In genomic region chr3:184227481-184227935, GRCh38 we compare ENCODE assay signal across 8 cellular contexts. TPM values are rescaled to one million over a fixed set of nuclear protein-coding genes. Genes with fewer than 3 reads are reported as not detected.
A peak's percentile ranks its signal among the peaks of the same experiment; 100 is the strongest.
DNase-seq lines count a peak whose midpoint lies in the region; TF ChIP-seq lines count a peak whose summit lies in the region.

No MANE protein-coding gene starts in this region.

- H4K20me1 ChIP-seq in fibroblast of lung (ENCODE audit: control insufficient read depth, extremely low read depth, insufficient read depth, low read length) (no peaks in the 10 kb centered on the region), smooth muscle cell (ENCODE audit: low read depth) (no peaks in the 10 kb centered on the region)

- H3K79me2 ChIP-seq in fibroblast of lung (ENCODE audit: control insufficient read depth, insufficient read depth, low read length): no peaks in the 10 kb centered on the region
- H3K79me2 ChIP-seq in smooth muscle cell (ENCODE audit: low read depth): no peaks in the 10 kb centered on the region

- H2AFZ ChIP-seq in fibroblast of lung (ENCODE audit: low read length): no peak overlapping the region
- no peak overlapping the region for H2AFZ ChIP-seq in smooth muscle cell (ENCODE audit: low read depth)

- H3K4me3 ChIP-seq in AG10803 (ENCODE audit: low read length) (no peak overlapping the region), fibroblast of lung (replicated peaks in 1 of 4; ENCODE audit: control extremely low read depth in 1 of 4, insufficient read depth in 1 of 4, low read depth in 3 of 4, low read length in 4 of 4) (no peak overlapping the region), smooth muscle cell (no peak overlapping the region)

- H3K9ac ChIP-seq in fibroblast of lung (ENCODE audit: insufficient read depth, low read length): no peak overlapping the region
- no peak overlapping the region for H3K9ac ChIP-seq in smooth muscle cell (ENCODE audit: low read depth)

- in situ Hi-C loops in GM13977 (cut with MboI; ENCODE audit: low pct_unique_long_range_greater_than_20kb, low sequenced_read_pairs, unreplicated experiment): loop anchor here (25.0 kb wide), 1 partner anchor 340 kb away; the partner anchor contains the start of gene PARL

- DNase-seq in AG10803 (ENCODE audit: low read depth) (no peak), GM13977 (ENCODE audit: low spot score) (peak; percentile 85), NCI-H2196 treated with DMSO at 0.1 percent for 48 hours (lab: John Stamatoyannopoulos, UW; ENCODE audit: unreplicated experiment) (peak; percentile 36), fibroblast of lung (ENCODE audit: low read depth in 2 of 2) (peak in 1 of 2 donors; percentile 17), smooth muscle cell (lab: John Stamatoyannopoulos, UW; ENCODE audit: unreplicated experiment) (no peak), putamen (ENCODE audit: low spot score) (no peak), dedifferentiated amniotic fluid mesenchymal stem cell (ENCODE audit: extremely low spot score) (no peak)
- peak; percentile 62 for DNase-seq in activated CD8-positive, alpha-beta memory T cell treated with anti-CD3 and anti-CD28 coated beads, Interleukin-2, amount 50 U/mL, for 4 hours

- H3K4me1 ChIP-seq in fibroblast of lung (ENCODE audit: control insufficient read depth, extremely low read depth, insufficient read depth, low read length): peaks cover 3% of the 10 kb centered on the region
- H3K4me1 ChIP-seq in smooth muscle cell (ENCODE audit: low read depth): peaks cover 9% of the 10 kb centered on the region

- no peaks in the 10 kb centered on the region for H3K9me3 ChIP-seq in fibroblast of lung (ENCODE audit: control insufficient read depth, insufficient read depth, low read depth, low read length)
- no peaks in the 10 kb centered on the region for H3K9me3 ChIP-seq in smooth muscle cell (replicated peaks; ENCODE audit: low read depth)

- H3F3A ChIP-seq in smooth muscle cell (ENCODE audit: low read depth): no peaks in the 10 kb centered on the region

- H3K4me2 ChIP-seq in fibroblast of lung (ENCODE audit: extremely low read depth, insufficient read depth, low read length) (no peak overlapping the region), smooth muscle cell (no peak overlapping the region)

- H3K36me3 ChIP-seq in fibroblast of lung (ENCODE audit: control insufficient read depth, insufficient read depth, low read length) (no peaks in the 10 kb centered on the region), smooth muscle cell (ENCODE audit: low read depth) (no peaks in the 10 kb centered on the region)

- no peak overlapping the region for H3K27ac ChIP-seq in fibroblast of lung (ENCODE audit: insufficient read depth, low read length)
- H3K27ac ChIP-seq in smooth muscle cell (ENCODE audit: low read depth): no peak overlapping the region

- H3K27me3 ChIP-seq in fibroblast of lung (ENCODE audit: control insufficient read depth, insufficient read depth, low read length) (peaks cover 45% of the 10 kb centered on the region), smooth muscle cell (ENCODE audit: low read depth) (peaks cover 75% of the 10 kb centered on the region)

- TF ChIP-seq CTCF in AG10803 (conservative IDR thresholded peaks at IDR 0.05; ENCODE audit: low read length): peak; percentile 75
- TF ChIP-seq CTCF in GM13977 (IDR thresholded peaks at IDR 0.05; ENCODE audit: extremely low read depth, insufficient read depth, missing control alignments): peak; percentile 91
- peak; percentile 74 to 90 for TF ChIP-seq CTCF in fibroblast of lung (conservative IDR thresholded peaks at IDR 0.05 in 1 of 2, IDR thresholded peaks at IDR 0.05 in 1 of 2; ENCODE audit: low read depth in 1 of 2, low read length in 2 of 2)
- TF ChIP-seq CTCF in smooth muscle cell (IDR thresholded peaks at IDR 0.05; ENCODE audit: borderline replicate concordance, insufficient read depth, poor library complexity, severe bottlenecking): peak; percentile 82

- WGBS in smooth muscle cell (ENCODE audit: low lambda C conversion rate): 43% methylated on average over 2 of the region's 2 CpGs

RNA-seq across cellular contexts. Expression of gene VWA5B2, which starts 1.9 kb away (rescaled TPM):
- total RNA-seq in fibroblast of lung: not detected in 2 replicates
- not detected in 2 replicates for polyA plus RNA-seq in fibroblast of lung
- 0.03 TPM in 1 of 2 replicates, not detected in the other for polyA plus RNA-seq in fibroblast of lung (2012)
- not detected in 2 replicates for polyA minus RNA-seq in fibroblast of lung (ENCODE audit: low replicate concordance)
- total RNA-seq in smooth muscle cell: not detected in 2 replicates
- 0.70 TPM in 1 of 2 replicates, not detected in the other for polyA plus RNA-seq in smooth muscle cell

RNA-seq across cellular contexts. Expression of gene ALG3, which starts 21.3 kb away (rescaled TPM):
- 21.6 and 26.7 TPM in 2 replicates for total RNA-seq in fibroblast of lung
- 27.2 and 36.8 TPM in 2 replicates for polyA plus RNA-seq in fibroblast of lung
- 36.0 and 53.6 TPM in 2 replicates for polyA plus RNA-seq in fibroblast of lung (2012)
- 174 and 249 TPM in 2 replicates for polyA minus RNA-seq in fibroblast of lung (ENCODE audit: low replicate concordance)
- 48.8 and 95.2 TPM in 2 replicates for total RNA-seq in smooth muscle cell
- 91.2 and 96.7 TPM in 2 replicates for polyA plus RNA-seq in smooth muscle cell

RNA-seq across cellular contexts. Expression of gene EEF1AKMT4, which starts 22.0 kb away (rescaled TPM):
- total RNA-seq in fibroblast of lung: 1.2 and 2.3 TPM in 2 replicates
- polyA plus RNA-seq in fibroblast of lung: 2.1 and 2.3 TPM in 2 replicates
- polyA plus RNA-seq in fibroblast of lung (2012): 2.8 and 3.2 TPM in 2 replicates
- polyA minus RNA-seq in fibroblast of lung (ENCODE audit: low replicate concordance): 5.7 and 7.0 TPM in 2 replicates
- 4.1 and 4.7 TPM in 2 replicates for total RNA-seq in smooth muscle cell
- polyA plus RNA-seq in smooth muscle cell: 5.8 and 9.1 TPM in 2 replicates

RNA-seq across cellular contexts. Expression of gene CAMK2N2, which starts 33.8 kb away (rescaled TPM):
- total RNA-seq in fibroblast of lung (under 0.01 TPM in 1 of 2 replicates, not detected in the other), smooth muscle cell (not detected in 2 replicates)
- polyA plus RNA-seq in fibroblast of lung (0.10 and 0.24 TPM in 2 replicates), smooth muscle cell (0.18 TPM in 1 of 2 replicates, not detected in the other)
- polyA plus RNA-seq in fibroblast of lung (2012): 0.56 and 0.66 TPM in 2 replicates
- 1.9 TPM in 1 of 2 replicates, not detected in the other for polyA minus RNA-seq in fibroblast of lung (ENCODE audit: low replicate concordance)

RNA-seq across cellular contexts. Expression of gene ABCF3, which starts 41.5 kb away (rescaled TPM):
- total RNA-seq in fibroblast of lung: 63.9 and 65.1 TPM in 2 replicates
- polyA plus RNA-seq in fibroblast of lung: 31.3 and 40.2 TPM in 2 replicates
- 32.5 and 41.7 TPM in 2 replicates for polyA plus RNA-seq in fibroblast of lung (2012)
- 146 and 162 TPM in 2 replicates for polyA minus RNA-seq in fibroblast of lung (ENCODE audit: low replicate concordance)
- 34.6 and 40.4 TPM in 2 replicates for total RNA-seq in smooth muscle cell
- polyA plus RNA-seq in smooth muscle cell: 46.3 and 69.1 TPM in 2 replicates

Comparison
In these comparisons a context has a peak if more than half of its experiments do, and no peak if none do; other contexts are left out.
1. DNase-seq: peak in GM13977 (single experiment), NCI-H2196 treated with DMSO at 0.1 percent for 48 hours (single experiment) and activated CD8-positive, alpha-beta memory T cell treated with anti-CD3 and anti-CD28 coated beads, Interleukin-2, amount 50 U/mL, for 4 hours (single experiment); none in AG10803 (single experiment), smooth muscle cell (single experiment), putamen (single experiment) and dedifferentiated amniotic fluid mesenchymal stem cell (single experiment).
2. Peak in every context shown above with its lines, with median percentiles within 50 percentile points of each other: CTCF ChIP-seq.